In genomic region chrX:40106677-40107290, GRCh38 we compare ENCODE assay signal across 8 cellular contexts. TPM values are rescaled to one million over a fixed set of nuclear protein-coding genes. Genes with fewer than 3 reads are reported as not detected.
DNase-seq lines count a peak whose midpoint lies in the region; ATAC-seq, FAIRE-seq and TF ChIP-seq lines count a peak whose summit lies in the region.

No MANE protein-coding gene starts in this region.

- intact Hi-C loops in GM12878 (cut with micrococcal nuclease; ENCODE audit: unreplicated experiment) = no loop called here

- H3K36me3 Mint-ChIP-seq in H9 (ENCODE audit: insufficient read depth in 1 of 3, low read depth in 3 of 3) (peaks cover 5 to 6% (median 5%) of the 10 kb centered on the region in 3 experiments; a peak in 4 of 7 replicates), mesothelial cell of epicardium (no peaks in the 10 kb centered on the region)

- no peaks in the 10 kb centered on the region for H3K36me3 ChIP-seq in GM12878 (ENCODE audit: control insufficient read depth in 2 of 2, insufficient read depth in 2 of 2, low read length in 1 of 2)

- H3K4me3 ChIP-seq in A549 = peak overlapping the region; percentile 75
- peak overlapping the region; percentile 45; the same call in 1 of the 2 replicates for H3K4me3 ChIP-seq in GM12878

- H3K9ac ChIP-seq in H9 (ENCODE audit: extremely low read depth, insufficient read length, low read length) (no peak overlapping the region), GM12878 (ENCODE audit: control insufficient read depth, insufficient read depth, low read length) (peak overlapping the region; percentile 40; the same call in 1 of the 2 replicates)

- peaks cover 37% of the 10 kb centered on the region for H3K27me3 ChIP-seq in H9 (ENCODE audit: insufficient read depth, low read length)
- no peaks in the 10 kb centered on the region; a peak in 1 of 4 replicates for H3K27me3 ChIP-seq in GM12878 (replicated peaks in 1 of 2; ENCODE audit: control insufficient read depth in 2 of 2, insufficient read depth in 2 of 2, low read length in 1 of 2)

- H2AFZ ChIP-seq in H9 (ENCODE audit: low read length) (no peak overlapping the region), GM12878 (ENCODE audit: control insufficient read depth, low read depth, low read length) (peak overlapping the region; percentile 29; the same call in 1 of the 2 replicates)

- no peak overlapping the region for H3K18ac ChIP-seq in H9 (ENCODE audit: insufficient read length, low read depth, low read length)

- H3K79me1 ChIP-seq in H9 (ENCODE audit: insufficient read depth, low read depth, low read length, poor library complexity, severe bottlenecking) = no peaks in the 10 kb centered on the region

- no peak overlapping the region for H4K8ac ChIP-seq in H9 (replicated peaks; ENCODE audit: insufficient read length, low read depth, low read length)

- H3K9me3 Mint-ChIP-seq in H9 (peaks cover 37 to 47% of the 10 kb centered on the region in 2 experiments), mesothelial cell of epicardium (no peaks in the 10 kb centered on the region)

- H4K91ac ChIP-seq in H9 (ENCODE audit: insufficient read length, low read depth, low read length) = no peak overlapping the region

- POLR2A ChIA-PET in A549 (lab: Yijun Ruan, JAX) = interaction anchor here (2.3 kb wide), 1 partner anchor 47 kb away, joined by 35 read pairs; no protein-coding TSS in a partner anchor
- POLR2A ChIA-PET in GM12878 (lab: Charles Lee) = no interaction called here

- no peak for TF ChIP-seq RAD21 in A549 (conservative IDR thresholded peaks at IDR 0.05 in 1 of 2, IDR thresholded peaks at IDR 0.05 in 1 of 2)
- TF ChIP-seq RAD21 in GM12878 (IDR thresholded peaks at IDR 0.05; ENCODE audit: insufficient read depth, low read depth, low read length) = 0 out of 2 replicates have a peak, but pooled peaks have one; percentile 1

- peaks cover 36% of the 10 kb centered on the region for H3K23me2 ChIP-seq in H9 (ENCODE audit: insufficient read length, low read depth, low read length, poor library complexity, severe bottlenecking)

- FAIRE-seq in A549 (lab: Jason Lieb, UNC) (no peak), GM12878 (lab: Jason Lieb, UNC) (no peak)

- TF ChIP-seq POLR2A in A549 (IDR thresholded peaks at IDR 0.05; ENCODE audit: low read length) (no peak; the same call in 1 of the 2 replicates), GM12878 (IDR thresholded peaks at IDR 0.05; ENCODE audit: low read depth, low read length) (no peak), GM18505 (IDR thresholded peaks at IDR 0.05; ENCODE audit: borderline replicate concordance, extremely low read depth, insufficient read depth, insufficient read length) (no peak)

- CTCF ChIA-PET in A549 (lab: Yijun Ruan, JAX) (interaction anchor here (1.6 kb wide), 1 partner anchor 160 kb away, joined by 4 read pairs; no protein-coding TSS in a partner anchor), GM12878 (lab: Yijun Ruan, JAX) (no interaction called here)

- no peak overlapping the region for H3T11ph ChIP-seq in H9 (ENCODE audit: low read length)

- RAD21 ChIA-PET in GM12878 (lab: Charles Lee; ENCODE audit: unreplicated experiment) = interaction anchor here (0.8 kb wide), 1 partner anchor 9 kb away, joined by 3 read pairs; the partner anchor contains the start of gene BCOR

- H3K4me2 ChIP-seq in A549 (peak overlapping the region; percentile 94), H9 (ENCODE audit: insufficient read depth, insufficient read length, low read length) (peak overlapping the region; percentile 72), GM12878 (ENCODE audit: control insufficient read depth, insufficient read depth) (peak overlapping the region; percentile 88)

- no peak overlapping the region for H2BK12ac ChIP-seq in H9 (ENCODE audit: insufficient read length, low read depth, low read length)

- H3K14ac ChIP-seq in H9 (ENCODE audit: insufficient read depth, low read length) = no peak overlapping the region; the same call in 1 of the 2 replicates

- TF ChIP-seq EP300 in A549 (IDR thresholded peaks at IDR 0.05) (no peak), GM12878 (IDR thresholded peaks at IDR 0.05; ENCODE audit: borderline replicate concordance in 1 of 2, control insufficient read depth in 1 of 2, low read depth in 2 of 2, low read length in 2 of 2) (no peak)

- H3K4me1 ChIP-seq in A549 = peaks cover 23% of the 10 kb centered on the region
- H3K4me1 ChIP-seq in H9 (ENCODE audit: insufficient read depth, low read length) = peaks cover 8% of the 10 kb centered on the region; the same call in 1 of the 2 replicates
- H3K4me1 ChIP-seq in GM12878 (ENCODE audit: control insufficient read depth, insufficient read depth, low read length) = peaks cover 11% of the 10 kb centered on the region; the same call in 1 of the 2 replicates

- H2AK5ac ChIP-seq in H9 (ENCODE audit: insufficient read length, low read length) = no peak overlapping the region

- H2BK15ac ChIP-seq in H9 (ENCODE audit: low read depth, low read length) = no peak overlapping the region

- H3K4me1 Mint-ChIP-seq in H9 = peaks cover 21 to 38% of the 10 kb centered on the region in 2 experiments
- H3K4me1 Mint-ChIP-seq in mesothelial cell of epicardium = peaks cover 21% of the 10 kb centered on the region

- no peak for ATAC-seq in A549
- ATAC-seq in GM12878 = no peak
- no peak for ATAC-seq in HG03139 (IDR thresholded peaks at IDR 0.05; ENCODE audit: unreplicated experiment)
- ATAC-seq in GM18505 (IDR thresholded peaks at IDR 0.05; ENCODE audit: unreplicated experiment) = no peak

- H3K27ac Mint-ChIP-seq in H9 = peak overlapping the region in 2 of 3 experiments; percentile 67 to 88; a peak in 3 of 7 replicates
- peak overlapping the region; percentile 90 for H3K27ac Mint-ChIP-seq in mesothelial cell of epicardium

- SMC1A ChIA-PET in GM12878 (lab: Charles Lee; ENCODE audit: uncharacterized antibody, unreplicated experiment) = no interaction called here

- no peak overlapping the region for H2BK5ac ChIP-seq in H9 (ENCODE audit: insufficient read length, low read length)

- no peak overlapping the region for H3K4ac ChIP-seq in H9 (ENCODE audit: low read depth, low read length)

- in situ Hi-C loops in GM12878 (cut with MboI) = no loop called here

- H4K20me1 ChIP-seq in H9 (ENCODE audit: control insufficient read depth, insufficient read depth, insufficient read length) = peaks cover 3% of the 10 kb centered on the region
- no peaks in the 10 kb centered on the region for H4K20me1 ChIP-seq in GM12878 (ENCODE audit: control insufficient read depth, insufficient read depth)

- TF ChIP-seq CTCF in A549 (IDR thresholded peaks at IDR 0.05) (no peak), H9 (conservative IDR thresholded peaks at IDR 0.05) (no peak), GM12878 (IDR thresholded peaks at IDR 0.05 in 2 of 3, conservative IDR thresholded peaks at IDR 0.05 in 1 of 3; ENCODE audit: control insufficient read depth in 2 of 3, extremely low read depth in 1 of 3, insufficient read depth in 1 of 3, low read depth in 3 of 3, low read length in 3 of 3) (no peak), mesothelial cell of epicardium (IDR thresholded peaks at IDR 0.05; ENCODE audit: unreplicated experiment) (no peak)

- WGBS in A549 (ENCODE audit: missing lambda C conversion rate) = 36% methylated on average over 26 of the region's 35 CpGs
- no CpG with 5 or more reads among the region's 35 CpGs for WGBS in H9 (ENCODE audit: extremely low coverage, insufficient read length, low lambda C conversion rate)
- 53% methylated on average over 30 of the region's 35 CpGs for WGBS in GM12878 (ENCODE audit: insufficient coverage, insufficient replicate concordance, low lambda C conversion rate, missing lambda C conversion rate)

- peaks cover 57% of the 10 kb centered on the region for H3K27me3 Mint-ChIP-seq in H9 (ENCODE audit: low read depth)
- H3K27me3 Mint-ChIP-seq in mesothelial cell of epicardium (ENCODE audit: low read depth) = no peaks in the 10 kb centered on the region

- no TSS peak for BruUV-seq in GM12878 (replicated peaks; lab: Mats Ljungman, UMichigan)

- H3K23ac ChIP-seq in H9 (ENCODE audit: insufficient read length, low read depth, low read length) = no peak overlapping the region

- H3K56ac ChIP-seq in H9 (ENCODE audit: insufficient read length, low read depth, low read length) = no peak overlapping the region

- peak overlapping the region; percentile 68 to 86 for H3K4me3 Mint-ChIP-seq in H9
- H3K4me3 Mint-ChIP-seq in mesothelial cell of epicardium = peak overlapping the region; percentile 72

- no peaks in the 10 kb centered on the region for H3K9me3 ChIP-seq in A549
- H3K9me3 ChIP-seq in H9 (ENCODE audit: control insufficient read depth, low read depth, low read length) = no peaks in the 10 kb centered on the region
- H3K9me3 ChIP-seq in GM12878 (replicated peaks; ENCODE audit: control insufficient read depth, insufficient read depth, low read length) = no peaks in the 10 kb centered on the region; the same call in 2 of the 3 replicates

- H3K79me2 ChIP-seq in H9 (ENCODE audit: insufficient read depth, low read length) (no peaks in the 10 kb centered on the region), GM12878 (ENCODE audit: control insufficient read depth, insufficient read depth, low read length) (peaks cover 4% of the 10 kb centered on the region)

- no peak overlapping the region for H2BK120ac ChIP-seq in H9 (ENCODE audit: low read depth, low read length, poor library complexity, severe bottlenecking)

- DNase-seq in A549 (ENCODE audit: low read depth in 1 of 2, low spot score in 1 of 2) (no peak), H9 (peak; percentile 82), GM12878 (ENCODE audit: low read depth, low spot score) (no peak), mesothelial cell of epicardium (ENCODE audit: low spot score in 2 of 2, unreplicated experiment in 2 of 2) (no peak), NCI-H1048 (lab: John Stamatoyannopoulos, UW) (no peak), NCI-H1417 (lab: John Stamatoyannopoulos, UW) (no peak)

- no peak overlapping the region for H2BK20ac ChIP-seq in H9 (ENCODE audit: low read depth, low read length, poor library complexity, severe bottlenecking)

- no peak overlapping the region for H4K5ac ChIP-seq in H9 (ENCODE audit: insufficient read length, low read depth, low read length)

- peak overlapping the region; percentile 99 to 100 for H3K27ac ChIP-seq in A549
- H3K27ac ChIP-seq in H9 (ENCODE audit: insufficient read length, low read depth, low read length) = no peak overlapping the region
- H3K27ac ChIP-seq in GM12878 (ENCODE audit: control insufficient read depth, insufficient read depth) = no peak overlapping the region

RNA-seq across cellular contexts. Expression of gene BCOR, which starts 9.0 kb away (rescaled TPM):
- polyA plus RNA-seq in A549 (2011; rRNA removed) = 12.2 and 21.3 TPM in 2 replicates
- polyA plus RNA-seq in A549 (2012; cell fraction: cytosol; rRNA removed) = 11.8 and 11.9 TPM in 2 replicates
- polyA plus RNA-seq in A549 (2012; cell fraction: nucleus; rRNA removed) = 20.3 and 26.6 TPM in 2 replicates
- polyA plus RNA-seq in A549 (2017; fragmentation: RNase III; extraction: RNeasy Plus Mini Kit Qiagen cat#74134 plus additional on column Dnase treatment) = 12.6 to 15.8 TPM (median 12.6 TPM) in 3 replicates
- polyA minus RNA-seq in A549 (2011; rRNA and poly(A)+ RNA removed) = 24.5 and 33.1 TPM in 2 replicates
- 126 and 134 TPM in 2 replicates for total RNA-seq in H9 (2021)
- total RNA-seq in GM12878 (2013; cell fraction: nucleolus; rRNA removed) = 8.7 and 10.9 TPM in 2 replicates
- total RNA-seq in GM12878 (2014; rRNA removed) = 9.9 and 12.8 TPM in 2 replicates
- total RNA-seq in GM12878 (2014; rRNA removed; fragmentation: Illumina TruSeq; extraction: Trizol) = 7.0 and 7.3 TPM in 2 replicates
- 16.4 and 17.5 TPM in 2 replicates for total RNA-seq in GM12878 (2021)
- 9.8 TPM for polyA plus RNA-seq in GM12878 (2011; ENCODE audit: low read depth)
- polyA plus RNA-seq in GM12878 (2011; rRNA removed) = 7.5 and 8.0 TPM in 2 replicates
- 6.9 and 11.2 TPM in 2 replicates for polyA plus RNA-seq in GM12878 (2011; cell fraction: cytosol; rRNA removed)
- polyA plus RNA-seq in GM12878 (2011; cell fraction: nucleus; rRNA removed) = 22.9 and 32.6 TPM in 2 replicates
- polyA plus RNA-seq in GM12878 (2012) = 12.0 and 13.5 TPM in 2 replicates
- 14.6 and 14.8 TPM in 2 replicates for polyA plus RNA-seq in GM12878 (2014; fragmentation: Illumina TruSeq; extraction: Trizol)
- 1 to 10 TPM; 5.1 to 8.0 TPM for polyA plus RNA-seq in GM12878 (2014; fragmentation: Nextera tagmentation; extraction: Ambion mirVana)
- 9.6 and 10.0 TPM in 2 replicates for polyA plus RNA-seq in GM12878 (2014; rRNA removed)
- polyA plus RNA-seq in GM12878 (2016; fragmentation: Nextera tagmentation; extraction: Ambion mirVana) = 10 to 100 TPM; 10.1 to 10.9 TPM
- polyA minus RNA-seq in GM12878 (2011; rRNA and poly(A)+ RNA removed) = 8.6 and 10.0 TPM in 2 replicates
- 8.4 and 9.4 TPM in 2 replicates for polyA minus RNA-seq in GM12878 (2011; cell fraction: cytosol; rRNA and poly(A)+ RNA removed)
- 7.9 and 12.2 TPM in 2 replicates for polyA minus RNA-seq in GM12878 (2011; cell fraction: nucleus; rRNA and poly(A)+ RNA removed)
- total RNA-seq in mesothelial cell of epicardium = 49.0 to 52.3 TPM (median 49.7 TPM) in 3 replicates

Comparison
In these comparisons a context has a peak if more than half of its experiments do, and no peak if none do; other contexts are left out.
1. H3K27ac ChIP-seq: peak in A549 (2 of 2); none in H9 (single experiment) and GM12878 (single experiment).
2. Of the 24 proteins assayed by ChIP-seq in both GM12878 and A549: peak only in GM12878: RAD21; only in A549: none; in both: none; in neither: 23.
3. Peak in every context shown above with its lines, with median percentiles within 50 percentile points of each other: H3K4me2 ChIP-seq.